Comparison of ENCODE assay signal across 30 cellular contexts in genomic region chr2:226001716-226002115, GRCh38.
DNase-seq lines count a peak whose midpoint lies in the region; ATAC-seq and TF ChIP-seq lines count a peak whose summit lies in the region.
"Had no signal": no experiment of that assay in that cellular context is flagged by ENCODE, and none has a peak within 500 bp of the region (broad histone marks: within the 10 kb centered on the region; RNA-seq: fewer than 3 reads in every experiment).

No MANE protein-coding gene starts in this region.

- H3K9ac ChIP-seq in PC-3 (ENCODE audit: low read length) (peak overlapping the region; percentile 35; the same call in 1 of the 2 replicates), subcutaneous abdominal adipose tissue (ENCODE audit: low read length in 5 of 5) (no peak overlapping the region)
- H3K9ac ChIP-seq: SK-N-SH had no signal

- no peaks in the 10 kb centered on the region for H3K27me3 Mint-ChIP-seq in activated CD8-positive, alpha-beta memory T cell treated with anti-CD3 and anti-CD28 coated beads, Interleukin-2, amount 10 ng/mL, durations not matched to agents 7 days and 5 days
- H3K27me3 Mint-ChIP-seq: activated naive CD8-positive, alpha-beta T cell treated with anti-CD3 and anti-CD28 coated beads for 36 hours; CD4-positive, alpha-beta memory T cell; central memory CD8-positive, alpha-beta T cell had no signal

- no peak overlapping the region for H2AFZ ChIP-seq in PC-3 (ENCODE audit: low read length)

- H3K4me2 ChIP-seq in PC-3 (ENCODE audit: low read length) = no peak overlapping the region
- H3K4me2 ChIP-seq: SK-N-SH had no signal

- no peak overlapping the region for H3K4me3 Mint-ChIP-seq in activated CD8-positive, alpha-beta memory T cell treated with anti-CD3 and anti-CD28 coated beads, Interleukin-2, amount 10 ng/mL, durations not matched to agents 7 days and 5 days
- H3K4me3 Mint-ChIP-seq: activated CD8-positive, alpha-beta T cell treated with anti-CD3 and anti-CD28 coated beads for 36 hours; activated naive CD8-positive, alpha-beta T cell treated with anti-CD3 and anti-CD28 coated beads for 36 hours; CD4-positive, alpha-beta memory T cell; central memory CD8-positive, alpha-beta T cell; nephron progenitor cell; stimulated activated effector memory CD8-positive, alpha-beta T cell treated with anti-CD3 and anti-CD28 coated beads, Interleukin-12 subunit alpha, Interleukin-12 subunit beta, amount 100 ng/mL, for 72 hours; T-helper 1 cell treated with Interleukin-12 subunit alpha and Interleukin-12 subunit beta and Interleukin-4 antibody, amounts not matched to agents 30 μg/mL and 1 μg/mL, for 36 hours had no signal

- no peaks in the 10 kb centered on the region for H3K9me3 ChIP-seq in PC-3 (ENCODE audit: low read length)
- no peaks in the 10 kb centered on the region for H3K9me3 ChIP-seq in subcutaneous abdominal adipose tissue (ENCODE audit: control insufficient read depth in 5 of 5, low read length in 5 of 5)
- no peaks in the 10 kb centered on the region for H3K9me3 ChIP-seq in tibial artery
- H3K9me3 ChIP-seq: lower lobe of right lung, SK-N-SH, upper lobe of right lung had no signal

- H3K27me3 ChIP-seq in PC-3 (ENCODE audit: low read length) (no peaks in the 10 kb centered on the region), subcutaneous abdominal adipose tissue (ENCODE audit: control insufficient read depth in 5 of 5, insufficient read depth in 4 of 5, low read length in 5 of 5) (peaks cover 0 to 2% (median 0%) of the 10 kb centered on the region in 5 donors), tibial artery (no peaks in the 10 kb centered on the region)
- H3K27me3 ChIP-seq: dorsolateral prefrontal cortex, upper lobe of right lung had no signal

- H3K4me1 ChIP-seq in PC-3 (ENCODE audit: insufficient read depth, low read length) = peaks cover 14% of the 10 kb centered on the region
- peaks cover 0 to 11% (median 6%) of the 10 kb centered on the region in 5 donors for H3K4me1 ChIP-seq in subcutaneous abdominal adipose tissue (ENCODE audit: control insufficient read depth in 5 of 5, insufficient read depth in 5 of 5, low read length in 5 of 5)
- peaks cover 0 to 8% (median 0%) of the 10 kb centered on the region in 4 donors for H3K4me1 ChIP-seq in tibial artery
- H3K4me1 ChIP-seq: lower lobe of right lung, upper lobe of right lung had no signal

- H3K9me3 Mint-ChIP-seq in activated CD8-positive, alpha-beta memory T cell treated with anti-CD3 and anti-CD28 coated beads, Interleukin-2, amount 10 ng/mL, durations not matched to agents 7 days and 5 days (ENCODE audit: low read depth) = no peaks in the 10 kb centered on the region
- H3K9me3 Mint-ChIP-seq: activated CD8-positive, alpha-beta T cell treated with anti-CD3 and anti-CD28 coated beads for 36 hours; activated naive CD8-positive, alpha-beta T cell treated with anti-CD3 and anti-CD28 coated beads for 36 hours; nephron progenitor cell; T-helper 1 cell treated with Interleukin-12 subunit alpha and Interleukin-12 subunit beta and Interleukin-4 antibody, amounts not matched to agents 30 μg/mL and 1 μg/mL, for 36 hours had no signal

- H3K36me3 ChIP-seq in PC-3 (ENCODE audit: low read depth, low read length) = no peaks in the 10 kb centered on the region
- H3K36me3 ChIP-seq in subcutaneous abdominal adipose tissue (ENCODE audit: control insufficient read depth in 5 of 5, insufficient read depth in 5 of 5, low read length in 5 of 5) = no peaks in the 10 kb centered on the region
- no peaks in the 10 kb centered on the region for H3K36me3 ChIP-seq in tibial artery
- H3K36me3 ChIP-seq: lower lobe of right lung, upper lobe of right lung had no signal

- intact Hi-C loops in PC-3 (cut with micrococcal nuclease) (no loop called here), tibial artery (cut with DNase I; ENCODE audit: low total_unique reads) (no loop called here)

- CTCF ChIA-PET in PC-3 (lab: Charles Lee) = no interaction called here
- CTCF ChIA-PET in activated CD8-positive, alpha-beta memory T cell treated with anti-CD3 and anti-CD28 coated beads, Interleukin-2, amount 10 ng/mL, durations not matched to agents 7 days and 5 days (lab: Charles Lee) = no interaction called here

- H3K4me3 ChIP-seq in PC-3 (ENCODE audit: low read length) (no peak overlapping the region), fibroblast of mammary gland (ENCODE audit: control insufficient read depth, low read depth, low read length) (no peak overlapping the region), subcutaneous abdominal adipose tissue (ENCODE audit: low read depth in 1 of 5, low read length in 5 of 5) (no peak overlapping the region), tibial artery (no peak overlapping the region)
- H3K4me3 ChIP-seq: dorsolateral prefrontal cortex, K562, lower lobe of right lung, upper lobe of right lung had no signal

- no peak overlapping the region for H3K27ac Mint-ChIP-seq in activated CD8-positive, alpha-beta memory T cell treated with anti-CD3 and anti-CD28 coated beads, Interleukin-2, amount 10 ng/mL, durations not matched to agents 7 days and 5 days
- H3K27ac Mint-ChIP-seq: activated CD8-positive, alpha-beta T cell treated with anti-CD3 and anti-CD28 coated beads for 36 hours; activated naive CD8-positive, alpha-beta T cell treated with anti-CD3 and anti-CD28 coated beads for 36 hours; CD4-positive, alpha-beta memory T cell; nephron progenitor cell; stimulated activated effector memory CD8-positive, alpha-beta T cell treated with anti-CD3 and anti-CD28 coated beads, Interleukin-12 subunit alpha, Interleukin-12 subunit beta, amount 100 ng/mL, for 72 hours; T-helper 1 cell treated with Interleukin-12 subunit alpha and Interleukin-12 subunit beta and Interleukin-4 antibody, amounts not matched to agents 30 μg/mL and 1 μg/mL, for 36 hours had no signal

- ATAC-seq in PC-3 = peak; percentile 54; the same call in 1 of the 2 replicates
- ATAC-seq in activated CD8-positive, alpha-beta memory T cell treated with anti-CD3 and anti-CD28 coated beads, Interleukin-2, amount 10 ng/mL, durations not matched to agents 7 days and 5 days = no peak
- ATAC-seq: K562; stimulated activated effector memory CD8-positive, alpha-beta T cell treated with anti-CD3 and anti-CD28 coated beads, Interleukin-12 subunit alpha, Interleukin-12 subunit beta, amount 100 ng/mL, for 72 hours had no signal

- no peak for TF ChIP-seq CTCF in PC-3 (conservative IDR thresholded peaks at IDR 0.05; ENCODE audit: low read depth, low read length)
- no peak for TF ChIP-seq CTCF in fibroblast of mammary gland (conservative IDR thresholded peaks at IDR 0.05; ENCODE audit: control insufficient read depth, insufficient read depth, low read depth, low read length)
- TF ChIP-seq CTCF in tibial artery (IDR thresholded peaks at IDR 0.05) = no peak

- DNase-seq in DMS53 (lab: John Stamatoyannopoulos, UW) = peak; percentile 4
- no peak for DNase-seq in DMS53 treated with DMSO at 0.1 percent for 48 hours (lab: John Stamatoyannopoulos, UW; ENCODE audit: unreplicated experiment)
- DNase-seq in PC-3 = peak; percentile 26
- peak; percentile 38 for DNase-seq in fibroblast of mammary gland (ENCODE audit: low read depth)
- DNase-seq in iPS-NIHi7 (ENCODE audit: extremely low spot score) = no peak
- DNase-seq in tibial artery = no peak
- no peak for DNase-seq in activated CD8-positive, alpha-beta memory T cell treated with anti-CD3 and anti-CD28 coated beads, Interleukin-2, amount 10 ng/mL, durations not matched to agents 7 days and 5 days
- DNase-seq: activated CD4-positive, CD25-positive, alpha-beta regulatory T cell treated with anti-CD3 and anti-CD28 coated beads, Interleukin-2, amount 50 U/mL, for 72 hours; activated CD8-positive, alpha-beta T cell treated with anti-CD3 and anti-CD28 coated beads for 36 hours; activated effector memory CD4-positive, alpha-beta T cell treated with Interleukin-2 at 50 U/mL for 16 hours; activated naive CD8-positive, alpha-beta T cell treated with anti-CD3 and anti-CD28 coated beads for 36 hours; activated T-cell treated with anti-CD3 and anti-CD28 coated beads for 4 hours; aorta; CD4-positive, alpha-beta memory T cell; dorsolateral prefrontal cortex; glutamatergic neuron; kidney; lower lobe of right lung; NCI-H2029 treated with DMSO at 0.1 percent for 48 hours; NCI-H774; nephron progenitor cell; SK-N-SH; stimulated activated CD4-positive, alpha-beta T cell treated with anti-CD3 and anti-CD28 coated beads, Interleukin-4, amount 100 ng/mL, for 24 hours; upper lobe of right lung had no signal

- H3K79me2 ChIP-seq in PC-3 (ENCODE audit: low read length) = no peaks in the 10 kb centered on the region

- POLR2A ChIA-PET in PC-3 (lab: Charles Lee; ENCODE audit: unreplicated experiment) = no interaction called here

- no peaks in the 10 kb centered on the region for H3F3A ChIP-seq in PC-3 (ENCODE audit: low read length, unreplicated experiment)

- H4K20me1 ChIP-seq in PC-3 (ENCODE audit: low read length) = no peaks in the 10 kb centered on the region

- no peaks in the 10 kb centered on the region for H3K36me3 Mint-ChIP-seq in activated CD8-positive, alpha-beta memory T cell treated with anti-CD3 and anti-CD28 coated beads, Interleukin-2, amount 10 ng/mL, durations not matched to agents 7 days and 5 days
- H3K36me3 Mint-ChIP-seq: activated naive CD8-positive, alpha-beta T cell treated with anti-CD3 and anti-CD28 coated beads for 36 hours; CD4-positive, alpha-beta memory T cell; stimulated activated effector memory CD8-positive, alpha-beta T cell treated with anti-CD3 and anti-CD28 coated beads, Interleukin-12 subunit alpha, Interleukin-12 subunit beta, amount 100 ng/mL, for 72 hours had no signal

- BruUV-seq in PC-3 (replicated peaks; lab: Mats Ljungman, UMichigan) = no TSS peak

- H3K27ac ChIP-seq in PC-3 (ENCODE audit: low read length) (peak overlapping the region; percentile 47), subcutaneous abdominal adipose tissue (ENCODE audit: low read depth, low read length) (peak overlapping the region; percentile 72), tibial artery (no peak overlapping the region)
- H3K27ac ChIP-seq: 22Rv1, dorsolateral prefrontal cortex, lower lobe of right lung, upper lobe of right lung had no signal

- H3K9me2 ChIP-seq in PC-3 (replicated peaks; ENCODE audit: low read length) = no peaks in the 10 kb centered on the region
- H3K9me2 ChIP-seq: SK-N-SH had no signal

- H3K4me1 Mint-ChIP-seq in activated CD8-positive, alpha-beta memory T cell treated with anti-CD3 and anti-CD28 coated beads, Interleukin-2, amount 10 ng/mL, durations not matched to agents 7 days and 5 days = no peaks in the 10 kb centered on the region
- H3K4me1 Mint-ChIP-seq: activated naive CD8-positive, alpha-beta T cell treated with anti-CD3 and anti-CD28 coated beads for 36 hours; CD4-positive, alpha-beta memory T cell; central memory CD8-positive, alpha-beta T cell; nephron progenitor cell; stimulated activated effector memory CD8-positive, alpha-beta T cell treated with anti-CD3 and anti-CD28 coated beads, Interleukin-12 subunit alpha, Interleukin-12 subunit beta, amount 100 ng/mL, for 72 hours had no signal

Comparison
In these comparisons a context has a peak if more than half of its experiments do, and no peak if none do; other contexts are left out.
1. DNase-seq: peak in DMS53 (single experiment), PC-3 (single experiment) and fibroblast of mammary gland (single experiment); none in DMS53 treated with DMSO at 0.1 percent for 48 hours (single experiment), iPS-NIHi7 (single experiment), tibial artery (0 of 2) and activated CD8-positive, alpha-beta memory T cell treated with anti-CD3 and anti-CD28 coated beads, Interleukin-2, amount 10 ng/mL, durations not matched to agents 7 days and 5 days (single experiment).
2. H3K27ac ChIP-seq: peak in PC-3 (single experiment) and subcutaneous abdominal adipose tissue (single experiment); none in tibial artery (0 of 2).